In the genomic region with DNA sequence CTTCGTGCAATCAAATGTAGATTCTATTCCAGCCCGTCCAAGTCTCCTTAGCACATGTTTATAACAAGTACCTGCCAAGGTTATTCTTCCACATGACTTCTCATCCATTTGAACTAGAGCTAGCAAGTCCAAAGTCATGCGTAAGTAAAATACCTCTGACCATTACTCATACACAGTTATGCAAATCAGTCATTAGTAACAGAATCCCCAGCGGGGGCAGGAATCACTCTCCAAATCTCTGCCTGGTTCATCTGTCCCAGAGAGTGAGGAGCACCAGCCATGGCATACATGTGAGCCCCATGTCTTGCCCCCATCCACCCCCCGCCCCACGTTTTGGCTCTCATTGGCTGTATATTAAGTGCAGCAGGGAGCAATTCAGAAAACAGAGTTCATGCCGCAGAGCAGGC, we compare ENCODE assay signal across 11 cellular contexts. TPM values are rescaled to one million over a fixed set of nuclear protein-coding genes. Genes with fewer than 3 reads are reported as not detected.
DNase-seq lines count a peak whose midpoint lies in the region; ATAC-seq, FAIRE-seq and TF ChIP-seq lines count a peak whose summit lies in the region.
"Had no signal": no experiment of that assay in that cellular context is flagged by ENCODE, and none has a peak within 500 bp of the region (broad histone marks: within the 10 kb centered on the region; RNA-seq: fewer than 3 reads in every experiment).

No MANE protein-coding gene starts in this region.

- H3K18ac ChIP-seq in H1 (ENCODE audit: extremely low read depth, low read length) = no peak overlapping the region

- no peak for FAIRE-seq in H1 (lab: Jason Lieb, UNC)

- no peak overlapping the region for H3K56ac ChIP-seq in H1 (replicated peaks; ENCODE audit: insufficient read length, low read depth, low read length)

- H3K14ac ChIP-seq in H1 (ENCODE audit: insufficient read length) = no peak overlapping the region

- no peak overlapping the region for H3K23ac ChIP-seq in H1 (ENCODE audit: insufficient read length)

- H3K9ac ChIP-seq in H1 (replicated peaks in 1 of 4; ENCODE audit: extremely low read depth in 1 of 4, low read depth in 3 of 4, low read length in 3 of 4) = no peak overlapping the region

- H4K91ac ChIP-seq in H1 (replicated peaks; ENCODE audit: insufficient read length, low read length) = no peak overlapping the region

- H3K23me2 ChIP-seq in H1 (ENCODE audit: low read depth, low read length) = no peaks in the 10 kb centered on the region; the same call in 1 of the 2 replicates

- H2BK120ac ChIP-seq in H1 (replicated peaks; ENCODE audit: low read depth, low read length) = no peak overlapping the region

- TF ChIP-seq POLR2A in H1 (IDR thresholded peaks at IDR 0.05; ENCODE audit: control extremely low read depth in 1 of 2, low read depth in 2 of 2, low read length in 2 of 2) = no peak

- H4K8ac ChIP-seq in H1 (ENCODE audit: extremely low read depth, insufficient read depth, low read length) = no peak overlapping the region

- CTCF ChIA-PET in H1 (lab: Charles Lee; ENCODE audit: partially characterized antibody) = interaction anchor here (1.0 kb wide), 1 partner anchor 17 kb away, joined by 3 read pairs; no protein-coding TSS in a partner anchor

- H2AK5ac ChIP-seq in H1 (ENCODE audit: low read depth, low read length) = no peak overlapping the region

- peak overlapping the region; percentile 56; the same call in 1 of the 2 replicates for H2BK12ac ChIP-seq in H1 (ENCODE audit: low read depth, low read length)

- no peak for TF ChIP-seq CTCF in AG09309 (IDR thresholded peaks at IDR 0.05; ENCODE audit: control insufficient read depth, insufficient read depth, low read depth, low read length, missing control alignments)
- TF ChIP-seq CTCF in H1 (IDR thresholded peaks at IDR 0.05; ENCODE audit: control extremely low read depth in 1 of 3, insufficient read depth in 1 of 3, low read depth in 1 of 3, low read length in 3 of 3) = no peak
- TF ChIP-seq CTCF in WERI-Rb-1 (IDR thresholded peaks at IDR 0.05; ENCODE audit: low read depth, low read length) = no peak

- H3K9me3 ChIP-seq in H1 (ENCODE audit: insufficient read depth in 2 of 2, low read depth in 1 of 2, low read length in 1 of 2) (peaks cover 0 to 2% of the 10 kb centered on the region in 2 experiments; a peak in 1 of 4 replicates), WERI-Rb-1 (ENCODE audit: severe bottlenecking) (no peaks in the 10 kb centered on the region)
- H3K9me3 ChIP-seq: sigmoid colon had no signal

- no peaks in the 10 kb centered on the region for H4K20me1 ChIP-seq in H1 (replicated peaks in 1 of 2; ENCODE audit: control insufficient read depth in 1 of 2, insufficient read depth in 2 of 2, low read length in 2 of 2)

- POLR2A ChIA-PET in H1 (lab: Charles Lee; ENCODE audit: partially characterized antibody) = interaction anchor here (0.7 to 1.2 kb wide), 3 partner anchors 9 to 40 kb away, joined by 4 to 6 read pairs (median 4); no protein-coding TSS in a partner anchor

- H2BK15ac ChIP-seq in H1 (ENCODE audit: low read length) = no peak overlapping the region

- ATAC-seq in GM21825 (IDR thresholded peaks at IDR 0.05; ENCODE audit: unreplicated experiment) = no peak

- H3K27ac ChIP-seq in H1 (ENCODE audit: low read depth, low read length) (no peak overlapping the region), substantia nigra (ENCODE audit: low read depth, low read length, poor library complexity, severe bottlenecking) (no peak overlapping the region), WERI-Rb-1 (no peak overlapping the region)

- no peak overlapping the region for H3K4me3 ChIP-seq in AG09309 (ENCODE audit: control insufficient read depth, low read depth, low read length)
- no peak overlapping the region for H3K4me3 ChIP-seq in H1 (ENCODE audit: extremely low read depth in 1 of 4, insufficient read depth in 2 of 4, low read depth in 3 of 4, low read length in 4 of 4)
- H3K4me3 ChIP-seq in WERI-Rb-1 (ENCODE audit: low read depth, low read length) = no peak overlapping the region
- H3K4me3 ChIP-seq: sigmoid colon had no signal

- H4K5ac ChIP-seq in H1 (ENCODE audit: insufficient read length, low read depth, low read length) = no peak overlapping the region

- no peak for TF ChIP-seq EP300 in H1 (IDR thresholded peaks at IDR 0.05; ENCODE audit: borderline replicate concordance in 1 of 2, low read depth in 2 of 2, low read length in 2 of 2)

- peak overlapping the region in 1 of 2 experiments; percentile 11; a peak in 2 of 4 replicates for H3K4me2 ChIP-seq in H1 (ENCODE audit: insufficient read depth in 1 of 2, low read depth in 2 of 2, low read length in 2 of 2)

- peaks cover 6 to 17% (median 8%) of the 10 kb centered on the region in 4 experiments for H3K4me1 ChIP-seq in H1 (replicated peaks in 1 of 4; ENCODE audit: control insufficient read depth in 3 of 4, insufficient read depth in 4 of 4, low read length in 3 of 4)

- no peaks in the 10 kb centered on the region for H3K79me1 ChIP-seq in H1 (ENCODE audit: low read depth, low read length)

- DNase-seq in AG09309 (ENCODE audit: low read depth) = peak; percentile 79
- peak; percentile 31 for DNase-seq in NCI-H460 (ENCODE audit: extremely low read depth, low read depth)
- peak in 1 of 2 experiments; percentile 17 for DNase-seq in H1 (ENCODE audit: low read depth in 1 of 2, low spot score in 2 of 2)
- DNase-seq in mucosa of gallbladder (ENCODE audit: low spot score) = peak; percentile 40
- no peak for DNase-seq in substantia nigra (lab: John Stamatoyannopoulos, UW)
- no peak for DNase-seq in activated CD4-positive, CD25-positive, alpha-beta regulatory T cell (lab: John Stamatoyannopoulos, UW)
- no peak for DNase-seq in WERI-Rb-1
- DNase-seq: activated T-cell treated with anti-CD3 and anti-CD28 coated beads, Interleukin-2, amount 50 U/mL, for 24 hours; CD4-positive, alpha-beta T cell; sigmoid colon had no signal

- WGBS in H1 (ENCODE audit: extremely low coverage in 1 of 2, insufficient coverage in 1 of 2, insufficient read length in 1 of 2, insufficient replicate concordance in 2 of 2, low coverage in 1 of 2, low lambda C conversion rate in 2 of 2, missing lambda C conversion rate in 1 of 2), 2 experiments = 82% methylated on average over 7 of the region's 7 CpGs; no CpG with 5 or more reads in 1 of the 2 experiments

- H3K27me3 ChIP-seq in H1 (replicated peaks in 1 of 4; ENCODE audit: control insufficient read depth in 3 of 4, extremely low read depth in 1 of 4, insufficient read depth in 3 of 4, low read length in 3 of 4) (no peaks in the 10 kb centered on the region), WERI-Rb-1 (ENCODE audit: insufficient read depth, low read depth, severe bottlenecking) (no peaks in the 10 kb centered on the region)
- H3K27me3 ChIP-seq: sigmoid colon had no signal

- peak overlapping the region; percentile 90; the same call in 1 of the 2 replicates for H2BK20ac ChIP-seq in H1 (ENCODE audit: low read length)

- H3K36me3 ChIP-seq in H1 (ENCODE audit: control insufficient read depth in 2 of 4, insufficient read depth in 4 of 4, low read length in 3 of 4) = no peaks in the 10 kb centered on the region
- no peaks in the 10 kb centered on the region for H3K36me3 ChIP-seq in WERI-Rb-1
- H3K36me3 ChIP-seq: sigmoid colon had no signal

- H2AFZ ChIP-seq in H1 (ENCODE audit: low read length) = no peak overlapping the region

- no peak overlapping the region for H3K4ac ChIP-seq in H1 (replicated peaks; ENCODE audit: insufficient read length, low read depth, low read length)

- H2BK5ac ChIP-seq in H1 (ENCODE audit: low read depth, low read length) = 0 out of 2 replicates have a peak overlapping the region, but pooled peaks have one; percentile 3

- no peaks in the 10 kb centered on the region for H3K79me2 ChIP-seq in H1 (ENCODE audit: control insufficient read depth in 1 of 2, insufficient read depth in 2 of 2, low read length in 2 of 2)

- TF ChIP-seq RAD21 in H1 (IDR thresholded peaks at IDR 0.05 in 1 of 2, conservative IDR thresholded peaks at IDR 0.05 in 1 of 2; ENCODE audit: low read depth in 2 of 2, low read length in 2 of 2) = no peak

TF ChIP-seq in H1, 55 proteins besides CTCF, POLR2A, EP300 and RAD21 (continues in another document):
- TF ChIP-seq CBX8 (IDR thresholded peaks at IDR 0.05; ENCODE audit: borderline replicate concordance, low read depth, low read length) (no peak), SUZ12 (IDR thresholded peaks at IDR 0.05; ENCODE audit: low read length) (no peak), JUN (IDR thresholded peaks at IDR 0.05; ENCODE audit: low read depth, low read length) (no peak), MAFK (IDR thresholded peaks at IDR 0.05; ENCODE audit: low read depth, low read length) (no peak), SP4 (IDR thresholded peaks at IDR 0.05; ENCODE audit: low read length) (no peak), CTBP2 (IDR thresholded peaks at IDR 0.05; ENCODE audit: borderline replicate concordance, insufficient read depth, insufficient read length, low read length) (no peak), HDAC6 (IDR thresholded peaks at IDR 0.05; ENCODE audit: low read depth, low read length) (no peak)

RNA-seq across cellular contexts. Expression of a gene that starts 27.7 kb away (rescaled TPM):
- total RNA-seq in NCI-H460 (2014; rRNA removed; shearing (Covaris generic)) = not detected in 2 replicates
- polyA plus RNA-seq in NCI-H460 (2014; cell fraction: nucleus; rRNA removed) = not detected in 2 replicates
- 0.08 TPM in 1 of 2 replicates, not detected in the other for total RNA-seq in H1 (2021; fragmentation: NEBNext Ultra II Directional; extraction: Animal tissue kit (Norgen Biotek cat#: 25700))
- 0.05 and 0.09 TPM in 2 replicates for polyA plus RNA-seq in H1 (2011; rRNA removed)
- 0.04 TPM for polyA plus RNA-seq in H1 (2011; cell fraction: cytosol; rRNA removed)
- 0.09 TPM for polyA plus RNA-seq in H1 (2011; cell fraction: nucleus; rRNA removed)
- polyA plus RNA-seq in H1 (2012, experiment 1 of 2) = 0.06 to 0.09 TPM (median 0.08 TPM) in 4 replicates
- not detected for polyA plus RNA-seq in H1 (2012, experiment 2 of 2)
- polyA plus RNA-seq in H1 (2013, experiment 1 of 2) = 0.04 TPM
- polyA plus RNA-seq in H1 (2013, experiment 2 of 2) = 0.07 TPM
- 0.05 TPM in 1 of 2 replicates, not detected in the other for polyA minus RNA-seq in H1 (2011; rRNA and poly(A)+ RNA removed)
- not detected for polyA minus RNA-seq in H1 (2011; cell fraction: cytosol; rRNA and poly(A)+ RNA removed)
- not detected for polyA minus RNA-seq in H1 (2011; cell fraction: nucleus; rRNA and poly(A)+ RNA removed)
- total RNA-seq in mucosa of gallbladder = 1.4 TPM
- total RNA-seq: CD4-positive, alpha-beta T cell had no signal

RNA-seq across cellular contexts. Expression of a gene that starts 58.6 kb away (rescaled TPM):
- total RNA-seq in NCI-H460 (2014; rRNA removed; shearing (Covaris generic)) = 21.1 and 22.0 TPM in 2 replicates
- polyA plus RNA-seq in NCI-H460 (2014; cell fraction: nucleus; rRNA removed) = 21.1 and 24.5 TPM in 2 replicates
- 41.0 and 41.6 TPM in 2 replicates for total RNA-seq in H1 (2021; fragmentation: NEBNext Ultra II Directional; extraction: Animal tissue kit (Norgen Biotek cat#: 25700))
- 16.1 and 21.3 TPM in 2 replicates for polyA plus RNA-seq in H1 (2011; rRNA removed)
- 20.1 TPM for polyA plus RNA-seq in H1 (2011; cell fraction: cytosol; rRNA removed)
- polyA plus RNA-seq in H1 (2011; cell fraction: nucleus; rRNA removed) = 40.5 TPM
- polyA plus RNA-seq in H1 (2012, experiment 1 of 2) = 20.6 to 34.7 TPM (median 28.3 TPM) in 4 replicates
- polyA plus RNA-seq in H1 (2012, experiment 2 of 2) = 17.6 TPM
- polyA plus RNA-seq in H1 (2013, experiment 1 of 2) = 18.0 TPM
- 18.0 TPM for polyA plus RNA-seq in H1 (2013, experiment 2 of 2)
- polyA minus RNA-seq in H1 (2011; rRNA and poly(A)+ RNA removed) = 29.6 and 44.4 TPM in 2 replicates
- polyA minus RNA-seq in H1 (2011; cell fraction: cytosol; rRNA and poly(A)+ RNA removed) = 36.2 TPM
- 30.1 TPM for polyA minus RNA-seq in H1 (2011; cell fraction: nucleus; rRNA and poly(A)+ RNA removed)
- total RNA-seq in mucosa of gallbladder = 12.1 TPM

Comparison
In these comparisons a context has a peak if more than half of its experiments do, and no peak if none do; other contexts are left out.
1. DNase-seq: peak in AG09309 (single experiment), NCI-H460 (single experiment) and mucosa of gallbladder (single experiment); none in substantia nigra (0 of 49), activated CD4-positive, CD25-positive, alpha-beta regulatory T cell (0 of 4) and WERI-Rb-1 (single experiment).